Comparison of ENCODE assay signal across 13 cellular contexts in genomic region chr16:80274576-80275191, GRCh38.
DNase-seq lines count a peak whose midpoint lies in the region; FAIRE-seq and TF ChIP-seq lines count a peak whose summit lies in the region.
"Had no signal": no experiment of that assay in that cellular context is flagged by ENCODE, and none has a peak within 500 bp of the region (broad histone marks: within the 10 kb centered on the region; RNA-seq: fewer than 3 reads in every experiment).

No MANE protein-coding gene starts in this region.

- in situ Hi-C loops in astrocyte of the spinal cord (cut with HindIII; ENCODE audit: low sequenced_read_pairs): no loop called here

- H3K4me1 Mint-ChIP-seq in immature natural killer cell: no peaks in the 10 kb centered on the region
- H3K4me1 Mint-ChIP-seq: central memory CD8-positive, alpha-beta T cell; memory B cell had no signal

- no peak for TF ChIP-seq CTCF in astrocyte of the spinal cord (IDR thresholded peaks at IDR 0.05; ENCODE audit: low read depth, low read length)

- H3K4me3 ChIP-seq in astrocyte of the spinal cord (ENCODE audit: low read depth, low read length): no peak overlapping the region
- H3K4me3 ChIP-seq: SJCRH30 had no signal

- H3K36me3 Mint-ChIP-seq in immature natural killer cell: no peaks in the 10 kb centered on the region
- H3K36me3 Mint-ChIP-seq: memory B cell had no signal

- peak; percentile 14 for DNase-seq in HPDE6-E6E7 (ENCODE audit: extremely low spot score)
- peak; percentile 79 for DNase-seq in astrocyte of the spinal cord (ENCODE audit: low read depth, low spot score)
- DNase-seq in glomerular visceral epithelial cell (ENCODE audit: extremely low spot score): peak; percentile 70
- peak; percentile 73 for DNase-seq in urothelium cell line (ENCODE audit: low spot score)
- no peak for DNase-seq in NCI-H1105 treated with DMSO at 0.1 percent for 48 hours (lab: John Stamatoyannopoulos, UW)
- DNase-seq in immature natural killer cell: no peak
- no peak for DNase-seq in NCI-H2029 treated with DMSO at 0.1 percent for 48 hours (lab: John Stamatoyannopoulos, UW)
- DNase-seq: activated CD8-positive, alpha-beta memory T cell treated with anti-CD3 and anti-CD28 coated beads for 24 hours; activated gamma-delta T cell treated with Interleukin-2 at 50 U/mL for 16 hours; nucleus accumbens had no signal

- peaks cover 5 to 8% (median 6%) of the 10 kb centered on the region in 3 donors for H3K27me3 Mint-ChIP-seq in immature natural killer cell (ENCODE audit: low read depth in 3 of 3)

- H3K27ac Mint-ChIP-seq in immature natural killer cell: no peak overlapping the region
- H3K27ac Mint-ChIP-seq: memory B cell had no signal

- no peaks in the 10 kb centered on the region for H3K9me3 Mint-ChIP-seq in immature natural killer cell
- H3K9me3 Mint-ChIP-seq: central memory CD8-positive, alpha-beta T cell; memory B cell had no signal

- no peak overlapping the region for H3K4me3 Mint-ChIP-seq in immature natural killer cell
- H3K4me3 Mint-ChIP-seq: central memory CD8-positive, alpha-beta T cell; memory B cell had no signal

- FAIRE-seq in urothelium cell line (lab: Jason Lieb, UNC): peak; percentile 61

Comparison
In these comparisons a context has a peak if more than half of its experiments do, and no peak if none do; other contexts are left out.
1. DNase-seq: peak in HPDE6-E6E7 (single experiment), astrocyte of the spinal cord (single experiment), glomerular visceral epithelial cell (single experiment) and urothelium cell line (single experiment); none in NCI-H1105 treated with DMSO at 0.1 percent for 48 hours (single experiment), immature natural killer cell (0 of 3) and NCI-H2029 treated with DMSO at 0.1 percent for 48 hours (single experiment).